13 cellular contexts compared by ENCODE assay signal in genomic region chr4:74156521-74156920, GRCh38. TPM values are rescaled to one million over a fixed set of nuclear protein-coding genes. Genes with fewer than 3 reads are reported as not detected.
DNase-seq lines count a peak whose midpoint lies in the region; ATAC-seq, FAIRE-seq and TF ChIP-seq lines count a peak whose summit lies in the region.
"Had no signal": no experiment of that assay in that cellular context is flagged by ENCODE, and none has a peak within 500 bp of the region (broad histone marks: within the 10 kb centered on the region; RNA-seq: fewer than 3 reads in every experiment).

No MANE protein-coding gene starts in this region.

- no peaks in the 10 kb centered on the region for H4K20me1 ChIP-seq in HepG2 (ENCODE audit: insufficient read depth, low read length)

- H3K36me3 ChIP-seq in HepG2 (replicated peaks in 1 of 2; ENCODE audit: control insufficient read depth in 1 of 2, insufficient read depth in 2 of 2, low read length in 2 of 2) = peaks cover 1 to 6% of the 10 kb centered on the region in 2 experiments; a peak in 3 of 5 replicates
- H3K36me3 ChIP-seq in right lobe of liver = peaks cover 0 to 8% (median 0%) of the 10 kb centered on the region in 4 donors
- peaks cover 8% of the 10 kb centered on the region for H3K36me3 ChIP-seq in iPS-18a (ENCODE audit: control insufficient read depth, low read depth, low read length)

- DNase-seq in HepG2 (ENCODE audit: low spot score) (no peak), right lobe of liver (no peak), T1000 (lab: John Stamatoyannopoulos, UW) (no peak), kidney glomerular epithelial cell (lab: John Stamatoyannopoulos, UW) (no peak)
- no peak for DNase-seq in activated T-helper 1 cell treated with anti-CD3 and anti-CD28 coated beads, Interleukin-12 subunit alpha, Interleukin-12 subunit beta, Interleukin-2, Interleukin-4 antibody, amounts not matched to agents 30 ng/mL and 10 ng/mL and 1 ng/mL, durations not matched to agents 14 hours and 24 hours and 36 hours (ENCODE audit: low spot score)
- no peak for DNase-seq in activated effector memory CD4-positive, alpha-beta T cell treated with Interleukin-2 at 50 U/mL for 16 hours
- DNase-seq: NCI-H1436; NCI-H526; stimulated activated CD4-positive, alpha-beta T cell treated with anti-CD3 and anti-CD28 coated beads, Interleukin-2, amount 100 ng/mL, for 24 hours had no signal

- BruUV-seq in HepG2 (replicated peaks; lab: Mats Ljungman, UMichigan) = no TSS peak

- peak overlapping the region; percentile 90 for H2AFZ ChIP-seq in HepG2 (ENCODE audit: low read length)

- peaks cover 27% of the 10 kb centered on the region for H3K27me3 Mint-ChIP-seq in activated T-helper 1 cell treated with anti-CD3 and anti-CD28 coated beads, Interleukin-12 subunit alpha, Interleukin-12 subunit beta, Interleukin-2, Interleukin-4 antibody, amounts not matched to agents 30 ng/mL and 10 ng/mL and 1 ng/mL, durations not matched to agents 14 hours and 24 hours and 36 hours (ENCODE audit: insufficient read depth)

- TF ChIP-seq EP300 in HepG2 (IDR thresholded peaks at IDR 0.05; ENCODE audit: low read depth in 2 of 2, low read length in 2 of 2) = no peak
- no peak for TF ChIP-seq EP300 in HepG2 (CRISPR knock-in tag; IDR thresholded peaks at IDR 0.05; ENCODE audit: borderline replicate concordance)

- TF ChIP-seq CTCF in HepG2 (CRISPR knock-in tag; IDR thresholded peaks at IDR 0.05) = no peak
- TF ChIP-seq CTCF in right lobe of liver (IDR thresholded peaks at IDR 0.05) = no peak

- H3K4me3 ChIP-seq in HepG2 (replicated peaks in 1 of 3; ENCODE audit: insufficient read depth in 1 of 3, low read depth in 2 of 3, low read length in 3 of 3) = peak overlapping the region in 1 of 3 experiments; percentile 78; a peak in 1 of 6 replicates
- no peak overlapping the region for H3K4me3 ChIP-seq in right lobe of liver
- H3K4me3 ChIP-seq in iPS-18a (ENCODE audit: low read length) = no peak overlapping the region
- H3K4me3 ChIP-seq: body of pancreas, lung had no signal

- 97% methylated on average over 2 of the region's 2 CpGs for WGBS in HepG2 (ENCODE audit: low lambda C conversion rate)
- 54% methylated on average over 2 of the region's 2 CpGs for WGBS in right lobe of liver (ENCODE audit: insufficient coverage, low coverage, low lambda C conversion rate, missing lambda C conversion rate)

- H3K27ac Mint-ChIP-seq in activated T-helper 1 cell treated with anti-CD3 and anti-CD28 coated beads, Interleukin-12 subunit alpha, Interleukin-12 subunit beta, Interleukin-2, Interleukin-4 antibody, amounts not matched to agents 30 ng/mL and 10 ng/mL and 1 ng/mL, durations not matched to agents 14 hours and 24 hours and 36 hours = no peak overlapping the region

- H3K9ac ChIP-seq in HepG2 (ENCODE audit: insufficient read depth, low read depth, low read length) (no peak overlapping the region), iPS-18a (ENCODE audit: low read length) (peak overlapping the region; percentile 82)

- peaks cover 28% of the 10 kb centered on the region for H3K4me1 Mint-ChIP-seq in activated T-helper 1 cell treated with anti-CD3 and anti-CD28 coated beads, Interleukin-12 subunit alpha, Interleukin-12 subunit beta, Interleukin-2, Interleukin-4 antibody, amounts not matched to agents 30 ng/mL and 10 ng/mL and 1 ng/mL, durations not matched to agents 14 hours and 24 hours and 36 hours (ENCODE audit: low read depth)

- H3K4me2 ChIP-seq in HepG2 (ENCODE audit: low read depth, low read length) = peak overlapping the region; percentile 93

- peak overlapping the region; percentile 80 for H3K4me3 Mint-ChIP-seq in activated T-helper 1 cell treated with anti-CD3 and anti-CD28 coated beads, Interleukin-12 subunit alpha, Interleukin-12 subunit beta, Interleukin-2, Interleukin-4 antibody, amounts not matched to agents 30 ng/mL and 10 ng/mL and 1 ng/mL, durations not matched to agents 14 hours and 24 hours and 36 hours

- intact Hi-C loops in HepG2 (cut with micrococcal nuclease; ENCODE audit: unreplicated experiment) (no loop called here), right lobe of liver (cut with DNase I) (no loop called here)
- intact Hi-C loops in activated T-helper 1 cell treated with anti-CD3 and anti-CD28 coated beads, Interleukin-12 subunit alpha, Interleukin-12 subunit beta, Interleukin-2, Interleukin-4 antibody, amounts not matched to agents 30 ng/mL and 10 ng/mL and 1 ng/mL, durations not matched to agents 14 hours and 24 hours and 36 hours (cut with micrococcal nuclease) = loop anchor here (10.0 kb wide), 4 partner anchors 288 to 1568 kb away; partner anchors contain the start of genes AREG, COX18, RCHY1 and THAP6

- POLR2A ChIA-PET in HepG2 (lab: Yijun Ruan, JAX) = interaction anchor here (1.1 kb wide), 1 partner anchor 57 kb away, joined by 6 read pairs; the partner anchor contains the start of gene CXCL2

- no peak for TF ChIP-seq POLR2A in HepG2 (IDR thresholded peaks at IDR 0.05; ENCODE audit: insufficient read depth in 1 of 2, low read depth in 2 of 2, low read length in 2 of 2)
- TF ChIP-seq POLR2A in right lobe of liver (IDR thresholded peaks at IDR 0.05) = no peak

- H3K9me3 ChIP-seq in HepG2 (ENCODE audit: low read length) (no peaks in the 10 kb centered on the region), right lobe of liver (no peaks in the 10 kb centered on the region), iPS-18a (ENCODE audit: control insufficient read depth, low read depth, low read length) (no peaks in the 10 kb centered on the region)
- H3K9me3 ChIP-seq: body of pancreas had no signal

- H3K36me3 Mint-ChIP-seq in activated T-helper 1 cell treated with anti-CD3 and anti-CD28 coated beads, Interleukin-12 subunit alpha, Interleukin-12 subunit beta, Interleukin-2, Interleukin-4 antibody, amounts not matched to agents 30 ng/mL and 10 ng/mL and 1 ng/mL, durations not matched to agents 14 hours and 24 hours and 36 hours (ENCODE audit: low read depth) = peaks cover 12% of the 10 kb centered on the region

- 0 out of 5 replicates have a peak, but pooled peaks cover 0 to under 1% of the 10 kb centered on the region in 2 experiments for H3K27me3 ChIP-seq in HepG2 (ENCODE audit: control insufficient read depth in 1 of 2, insufficient read depth in 2 of 2, low read length in 2 of 2)
- no peaks in the 10 kb centered on the region for H3K27me3 ChIP-seq in right lobe of liver
- H3K27me3 ChIP-seq in iPS-18a (ENCODE audit: control insufficient read depth, insufficient read depth, low read length) = no peaks in the 10 kb centered on the region
- H3K27me3 ChIP-seq: body of pancreas had no signal

- H3K9me3 Mint-ChIP-seq in activated T-helper 1 cell treated with anti-CD3 and anti-CD28 coated beads, Interleukin-12 subunit alpha, Interleukin-12 subunit beta, Interleukin-2, Interleukin-4 antibody, amounts not matched to agents 30 ng/mL and 10 ng/mL and 1 ng/mL, durations not matched to agents 14 hours and 24 hours and 36 hours = no peaks in the 10 kb centered on the region

- CTCF ChIA-PET in HepG2 (lab: Yijun Ruan, JAX; ENCODE audit: low intra/inter-chr PET ratio, low total read pairs) = no interaction called here

- H3K79me2 ChIP-seq in HepG2 (ENCODE audit: insufficient read depth, low read length) = peaks cover 27% of the 10 kb centered on the region

- peaks cover 18% of the 10 kb centered on the region for H3K4me1 ChIP-seq in HepG2 (ENCODE audit: insufficient read depth, low read length)
- peaks cover 0 to 19% (median 4%) of the 10 kb centered on the region in 4 donors for H3K4me1 ChIP-seq in right lobe of liver
- peaks cover 19% of the 10 kb centered on the region for H3K4me1 ChIP-seq in iPS-18a (ENCODE audit: control insufficient read depth, low read depth, low read length)

- no peak for FAIRE-seq in HepG2 (lab: Jason Lieb, UNC)

- no peak overlapping the region for H3K27ac ChIP-seq in HepG2 (ENCODE audit: extremely low read length, insufficient read depth, low read length)
- peak overlapping the region in 1 of 3 donors; percentile 78 for H3K27ac ChIP-seq in right lobe of liver
- no peak overlapping the region for H3K27ac ChIP-seq in iPS-18a (ENCODE audit: low read length)

- in situ Hi-C loops in HepG2 (cut with HindIII; ENCODE audit: extremely low pct_ligation_motif_present, low pct_unique_long_range_greater_than_20kb) = no loop called here

- ATAC-seq in HepG2 = no peak
- no peak for ATAC-seq in right lobe of liver
- ATAC-seq in GM19328 (IDR thresholded peaks at IDR 0.05; ENCODE audit: unreplicated experiment) = no peak
- ATAC-seq: body of pancreas had no signal

- TF ChIP-seq RAD21 in HepG2 (CRISPR knock-in tag; IDR thresholded peaks at IDR 0.05) = no peak

RNA-seq across cellular contexts. Expression of gene MTHFD2L, which starts 1.4 kb away (rescaled TPM):
- total RNA-seq in HepG2 (2016; rRNA removed; fragmentation: Illumina TruSeq; extraction: Trizol) (11.2 and 14.9 TPM in 2 replicates), right lobe of liver (10 to 100 TPM; 18.8 to 45.5 (median 26.5) TPM)
- total RNA-seq in HepG2 (2016; cell fraction: cytosol; rRNA removed; fragmentation: Illumina TruSeq; extraction: Trizol; ENCODE audit: low read depth) = 36.2 and 41.6 TPM in 2 replicates
- total RNA-seq in HepG2 (2016; cell fraction: insoluble cytoplasmic fraction; rRNA removed; fragmentation: Illumina TruSeq; extraction: Trizol) = 10.3 and 13.4 TPM in 2 replicates
- 23.7 and 23.8 TPM in 2 replicates for total RNA-seq in HepG2 (2016; cell fraction: membrane; rRNA removed; fragmentation: Illumina TruSeq; extraction: Trizol)
- total RNA-seq in HepG2 (2016; cell fraction: nucleus; rRNA removed; fragmentation: Illumina TruSeq; extraction: Trizol) = 29.5 and 31.0 TPM in 2 replicates
- polyA plus RNA-seq in HepG2 (2011; rRNA removed) = 8.0 and 10.5 TPM in 2 replicates
- polyA plus RNA-seq in HepG2 (2011; cell fraction: cytosol; rRNA removed) = 2.9 and 4.8 TPM in 2 replicates
- polyA plus RNA-seq in HepG2 (2011; cell fraction: nucleus; rRNA removed) = 5.4 and 7.8 TPM in 2 replicates
- 7.8 and 8.7 TPM in 2 replicates for polyA plus RNA-seq in HepG2 (2012)
- polyA plus RNA-seq in HepG2 (2016; cell fraction: cytosol; fragmentation: Illumina TruSeq; extraction: Trizol; ENCODE audit: low read depth) = 17.5 and 27.6 TPM in 2 replicates
- 18.4 and 19.3 TPM in 2 replicates for polyA plus RNA-seq in HepG2 (2016; cell fraction: insoluble cytoplasmic fraction; fragmentation: Illumina TruSeq; extraction: Trizol; ENCODE audit: low read depth)
- polyA plus RNA-seq in HepG2 (2016; cell fraction: membrane; fragmentation: Illumina TruSeq; extraction: Trizol; ENCODE audit: low read depth) = 20.0 and 23.5 TPM in 2 replicates
- 21.6 and 22.3 TPM in 2 replicates for polyA plus RNA-seq in HepG2 (2016; cell fraction: nucleus; fragmentation: Illumina TruSeq; extraction: Trizol; ENCODE audit: insufficient read depth, low read depth)
- polyA minus RNA-seq in HepG2 (2011; rRNA and poly(A)+ RNA removed; ENCODE audit: low replicate concordance) = 5.1 and 6.2 TPM in 2 replicates
- 3.6 and 4.0 TPM in 2 replicates for polyA minus RNA-seq in HepG2 (2011; cell fraction: cytosol; rRNA and poly(A)+ RNA removed)
- polyA minus RNA-seq in HepG2 (2011; cell fraction: nucleus; rRNA and poly(A)+ RNA removed) = 48.3 and 57.2 TPM in 2 replicates
- total RNA-seq in activated T-helper 1 cell treated with anti-CD3 and anti-CD28 coated beads, Interleukin-12 subunit alpha, Interleukin-12 subunit beta, Interleukin-2, Interleukin-4 antibody, amounts not matched to agents 30 ng/mL and 10 ng/mL and 1 ng/mL, durations not matched to agents 14 hours and 24 hours and 36 hours = 8.9 and 9.9 TPM in 2 replicates

RNA-seq across cellular contexts. Expression of gene CXCL2, which starts 57.5 kb away (rescaled TPM):
- total RNA-seq in HepG2 (2016; rRNA removed; fragmentation: Illumina TruSeq; extraction: Trizol) (0.44 and 0.97 TPM in 2 replicates), right lobe of liver (100 to 1,000 TPM in 5 of 6 experiments, 10 to 100 TPM in 1; 34.8 to 333 (median 143) TPM)
- total RNA-seq in HepG2 (2016; cell fraction: cytosol; rRNA removed; fragmentation: Illumina TruSeq; extraction: Trizol; ENCODE audit: low read depth) = 1.3 and 1.6 TPM in 2 replicates
- 0.15 and 0.76 TPM in 2 replicates for total RNA-seq in HepG2 (2016; cell fraction: insoluble cytoplasmic fraction; rRNA removed; fragmentation: Illumina TruSeq; extraction: Trizol)
- 0.90 and 1.0 TPM in 2 replicates for total RNA-seq in HepG2 (2016; cell fraction: membrane; rRNA removed; fragmentation: Illumina TruSeq; extraction: Trizol)
- total RNA-seq in HepG2 (2016; cell fraction: nucleus; rRNA removed; fragmentation: Illumina TruSeq; extraction: Trizol) = 1.6 and 1.9 TPM in 2 replicates
- not detected in 2 replicates for polyA plus RNA-seq in HepG2 (2011; rRNA removed)
- polyA plus RNA-seq in HepG2 (2011; cell fraction: cytosol; rRNA removed) = 0.06 TPM in 1 of 2 replicates, not detected in the other
- polyA plus RNA-seq in HepG2 (2011; cell fraction: nucleus; rRNA removed) = 0.33 and 0.56 TPM in 2 replicates
- not detected in 2 replicates for polyA plus RNA-seq in HepG2 (2012)
- 0.14 and 0.32 TPM in 2 replicates for polyA plus RNA-seq in HepG2 (2016; cell fraction: cytosol; fragmentation: Illumina TruSeq; extraction: Trizol; ENCODE audit: low read depth)
- polyA plus RNA-seq in HepG2 (2016; cell fraction: insoluble cytoplasmic fraction; fragmentation: Illumina TruSeq; extraction: Trizol; ENCODE audit: low read depth) = 0.40 and 0.66 TPM in 2 replicates
- polyA plus RNA-seq in HepG2 (2016; cell fraction: membrane; fragmentation: Illumina TruSeq; extraction: Trizol; ENCODE audit: low read depth) = 0.21 and 0.46 TPM in 2 replicates
- polyA plus RNA-seq in HepG2 (2016; cell fraction: nucleus; fragmentation: Illumina TruSeq; extraction: Trizol; ENCODE audit: insufficient read depth, low read depth) = 3.8 and 4.3 TPM in 2 replicates
- 5.7 TPM in 1 of 2 replicates, not detected in the other for polyA minus RNA-seq in HepG2 (2011; rRNA and poly(A)+ RNA removed; ENCODE audit: low replicate concordance)
- polyA minus RNA-seq in HepG2 (2011; cell fraction: cytosol; rRNA and poly(A)+ RNA removed) = not detected in 2 replicates
- polyA minus RNA-seq in HepG2 (2011; cell fraction: nucleus; rRNA and poly(A)+ RNA removed) = not detected in 2 replicates
- not detected in 2 replicates for total RNA-seq in activated T-helper 1 cell treated with anti-CD3 and anti-CD28 coated beads, Interleukin-12 subunit alpha, Interleukin-12 subunit beta, Interleukin-2, Interleukin-4 antibody, amounts not matched to agents 30 ng/mL and 10 ng/mL and 1 ng/mL, durations not matched to agents 14 hours and 24 hours and 36 hours

Comparison
In these comparisons a context has a peak if more than half of its experiments do, and no peak if none do; other contexts are left out.
1. RNA of gene CXCL2, which starts 57.5 kb away (total RNA-seq): 34.8 to 333 TPM in right lobe of liver; 0.15 to 1.9 TPM in HepG2 and not detected in activated T-helper 1 cell treated with anti-CD3 and anti-CD28 coated beads, Interleukin-12 subunit alpha, Interleukin-12 subunit beta, Interleukin-2, Interleukin-4 antibody, amounts not matched to agents 30 ng/mL and 10 ng/mL and 1 ng/mL, durations not matched to agents 14 hours and 24 hours and 36 hours; every median in the first group is over 10 times any median in the second.